ENCODE assay signal across 12 cellular contexts in genomic region chr18:49628993-49629795, GRCh38.
DNase-seq lines count a peak whose midpoint lies in the region; ATAC-seq, FAIRE-seq and TF ChIP-seq lines count a peak whose summit lies in the region.
"Had no signal": no experiment of that assay in that cellular context is flagged by ENCODE, and none has a peak within 500 bp of the region (broad histone marks: within the 10 kb centered on the region; RNA-seq: fewer than 3 reads in every experiment).

No MANE protein-coding gene starts in this region.

- peaks cover 4% of the 10 kb centered on the region for H3K4me1 ChIP-seq in keratinocyte (ENCODE audit: control insufficient read depth, extremely low read depth, insufficient read depth, low read length)
- peaks cover 12 to 15% of the 10 kb centered on the region in 2 donors for H3K4me1 ChIP-seq in gastrocnemius medialis

- no peaks in the 10 kb centered on the region for H3K27me3 ChIP-seq in H7 (ENCODE audit: control insufficient read depth, insufficient read depth, low read length)
- no peaks in the 10 kb centered on the region for H3K27me3 ChIP-seq in keratinocyte (ENCODE audit: control insufficient read depth, extremely low read depth, insufficient read depth, low read length)
- H3K27me3 ChIP-seq in gastrocnemius medialis: no peaks in the 10 kb centered on the region

- TF ChIP-seq CTCF in keratinocyte (optimal IDR thresholded peaks at IDR 0.05 in 1 of 3, IDR thresholded peaks at IDR 0.05 in 1 of 3, conservative IDR thresholded peaks at IDR 0.05 in 1 of 3; ENCODE audit: extremely low read depth in 1 of 3, insufficient read depth in 2 of 3, low read length in 3 of 3) (peak; percentile 24 to 45 (median 35)), gastrocnemius medialis (IDR thresholded peaks at IDR 0.05 in 4 of 5, conservative IDR thresholded peaks at IDR 0.05 in 1 of 5) (peak in 2 of 5 experiments; percentile 15 to 35)

- H3K9ac ChIP-seq in keratinocyte (ENCODE audit: control insufficient read depth, extremely low read depth, insufficient read depth, low read length): no peak overlapping the region

- H3K79me2 ChIP-seq in keratinocyte (ENCODE audit: control insufficient read depth, insufficient read depth, low read length): no peaks in the 10 kb centered on the region

- peak; percentile 62 to 79 for ATAC-seq in gastrocnemius medialis
- ATAC-seq: T-helper 17 cell had no signal

- peak; percentile 69 for DNase-seq in H7
- DNase-seq in astrocyte of the hippocampus (ENCODE audit: low read depth, low spot score): peak; percentile 49
- DNase-seq in keratinocyte (ENCODE audit: low read depth, low spot score): no peak
- peak in 1 of 2 donors; percentile 84 for DNase-seq in gastrocnemius medialis
- no peak for DNase-seq in SIG-M5 (lab: John Stamatoyannopoulos, UW)
- no peak for DNase-seq in COR-L47 (lab: John Stamatoyannopoulos, UW)
- no peak for DNase-seq in HPDE6-E6E7 (ENCODE audit: extremely low spot score)
- no peak for DNase-seq in dedifferentiated amniotic fluid mesenchymal stem cell (ENCODE audit: extremely low spot score)
- DNase-seq: activated gamma-delta T cell, NCI-H1105 treated with DMSO at 0.1 percent for 48 hours, T-helper 17 cell had no signal

- no peak for TF ChIP-seq POLR2A in gastrocnemius medialis (IDR thresholded peaks at IDR 0.05)

- FAIRE-seq in keratinocyte (lab: Jason Lieb, UNC): no peak
- FAIRE-seq: urothelium cell line had no signal

- H3K27ac ChIP-seq in keratinocyte (ENCODE audit: control insufficient read depth, insufficient read depth, low read length): no peak overlapping the region
- H3K27ac ChIP-seq in gastrocnemius medialis: peak overlapping the region in 1 of 4 donors; percentile 50

- H3K9me3 ChIP-seq in keratinocyte (ENCODE audit: control insufficient read depth, low read depth, low read length) (no peaks in the 10 kb centered on the region), gastrocnemius medialis (no peaks in the 10 kb centered on the region)

- H4K20me1 ChIP-seq in keratinocyte (ENCODE audit: control insufficient read depth, extremely low read depth, insufficient read depth, low read length): no peaks in the 10 kb centered on the region

- H2AFZ ChIP-seq in keratinocyte (ENCODE audit: control insufficient read depth, low read length): no peak overlapping the region

- H3K4me2 ChIP-seq in keratinocyte (ENCODE audit: control insufficient read depth, extremely low read depth, insufficient read depth, low read depth, low read length): no peak overlapping the region

- H3K36me3 ChIP-seq in H7 (replicated peaks; ENCODE audit: control insufficient read depth, insufficient read depth, low read length) (no peaks in the 10 kb centered on the region), keratinocyte (ENCODE audit: control insufficient read depth in 2 of 2, extremely low read depth in 1 of 2, insufficient read depth in 2 of 2, low read length in 2 of 2) (no peaks in the 10 kb centered on the region), gastrocnemius medialis (no peaks in the 10 kb centered on the region)

- in situ Hi-C loops in gastrocnemius medialis (cut with MboI; ENCODE audit: low sequenced_read_pairs in 4 of 4): no loop called here

- H3K9me1 ChIP-seq in keratinocyte (ENCODE audit: control insufficient read depth, extremely low read depth, insufficient read depth, low read length): no peaks in the 10 kb centered on the region

- intact Hi-C loops in gastrocnemius medialis (cut with DNase I; ENCODE audit: low total_unique reads): no loop called here

- H3K4me3 ChIP-seq in H7 (ENCODE audit: insufficient read depth, low read depth, low read length) (no peak overlapping the region), keratinocyte (ENCODE audit: control insufficient read depth in 2 of 3, extremely low read depth in 1 of 3, insufficient read depth in 2 of 3, low read depth in 1 of 3, low read length in 3 of 3) (no peak overlapping the region), gastrocnemius medialis (no peak overlapping the region)

- dilution Hi-C loops in keratinocyte (cut with MboI; ENCODE audit: extremely low pct_ligation_motif_present, low sequenced_read_pairs): no loop called here

Comparison
In these comparisons a context has a peak if more than half of its experiments do, and no peak if none do; other contexts are left out.
1. DNase-seq: peak in H7 (single experiment) and astrocyte of the hippocampus (single experiment); none in keratinocyte (single experiment), SIG-M5 (single experiment), COR-L47 (single experiment), HPDE6-E6E7 (single experiment) and dedifferentiated amniotic fluid mesenchymal stem cell (single experiment).